8 cellular contexts compared by ENCODE assay signal in genomic region chr13:26186995-26187394, GRCh38. TPM values are rescaled to one million over a fixed set of nuclear protein-coding genes. Genes with fewer than 3 reads are reported as not detected.
A peak's percentile ranks its signal among the peaks of the same experiment; 100 is the strongest.
DNase-seq lines count a peak whose midpoint lies in the region; ATAC-seq lines count a peak whose summit lies in the region.

No MANE protein-coding gene starts in this region.

- H3K4me3 Mint-ChIP-seq in activated T-helper 1 cell treated with anti-CD3 and anti-CD28 coated beads, Interleukin-12 subunit alpha, Interleukin-12 subunit beta, Interleukin-2, Interleukin-4 antibody, amounts not matched to agents 30 ng/mL and 10 ng/mL and 1 ng/mL, durations not matched to agents 14 hours and 24 hours and 36 hours, result peak overlapping the region; percentile 86
- H3K4me3 Mint-ChIP-seq in stimulated activated naive CD8-positive, alpha-beta T cell treated with anti-CD3 and anti-CD28 coated beads, Interleukin-15, amount 100 ng/mL, for 72 hours, result peak overlapping the region; percentile 89 to 90

- intact Hi-C loops in activated T-helper 1 cell treated with anti-CD3 and anti-CD28 coated beads, Interleukin-12 subunit alpha, Interleukin-12 subunit beta, Interleukin-2, Interleukin-4 antibody, amounts not matched to agents 30 ng/mL and 10 ng/mL and 1 ng/mL, durations not matched to agents 14 hours and 24 hours and 36 hours (cut with micrococcal nuclease), result loop anchor here (1.0 to 10.0 kb wide), 8 partner anchors 34 to 1434 kb away; partner anchors contain the start of genes CDK8, LNX2, NUP58 and POLR1D

- H3K27me3 Mint-ChIP-seq in activated T-helper 1 cell treated with anti-CD3 and anti-CD28 coated beads, Interleukin-12 subunit alpha, Interleukin-12 subunit beta, Interleukin-2, Interleukin-4 antibody, amounts not matched to agents 30 ng/mL and 10 ng/mL and 1 ng/mL, durations not matched to agents 14 hours and 24 hours and 36 hours (ENCODE audit: insufficient read depth), result no peaks in the 10 kb centered on the region
- no peaks in the 10 kb centered on the region for H3K27me3 Mint-ChIP-seq in stimulated activated naive CD8-positive, alpha-beta T cell treated with anti-CD3 and anti-CD28 coated beads, Interleukin-15, amount 100 ng/mL, for 72 hours

- H3K27ac Mint-ChIP-seq in activated T-helper 1 cell treated with anti-CD3 and anti-CD28 coated beads, Interleukin-12 subunit alpha, Interleukin-12 subunit beta, Interleukin-2, Interleukin-4 antibody, amounts not matched to agents 30 ng/mL and 10 ng/mL and 1 ng/mL, durations not matched to agents 14 hours and 24 hours and 36 hours, result peak overlapping the region; percentile 97
- peak overlapping the region; percentile 88 to 98 for H3K27ac Mint-ChIP-seq in stimulated activated naive CD8-positive, alpha-beta T cell treated with anti-CD3 and anti-CD28 coated beads, Interleukin-15, amount 100 ng/mL, for 72 hours

- H3K4me1 ChIP-seq in HUES48 (ENCODE audit: control insufficient read depth, insufficient read depth, low read length) (no peaks in the 10 kb centered on the region), iPS-20b (ENCODE audit: insufficient read depth, low read length) (no peaks in the 10 kb centered on the region)

- H3K4me1 Mint-ChIP-seq in activated T-helper 1 cell treated with anti-CD3 and anti-CD28 coated beads, Interleukin-12 subunit alpha, Interleukin-12 subunit beta, Interleukin-2, Interleukin-4 antibody, amounts not matched to agents 30 ng/mL and 10 ng/mL and 1 ng/mL, durations not matched to agents 14 hours and 24 hours and 36 hours (ENCODE audit: low read depth), result peaks cover 25% of the 10 kb centered on the region
- H3K4me1 Mint-ChIP-seq in stimulated activated naive CD8-positive, alpha-beta T cell treated with anti-CD3 and anti-CD28 coated beads, Interleukin-15, amount 100 ng/mL, for 72 hours, result peaks cover 24% of the 10 kb centered on the region

- H3K27me3 ChIP-seq in HUES48 (ENCODE audit: control insufficient read depth, insufficient read depth, low read length) (peaks cover 4% of the 10 kb centered on the region; the same call in 1 of the 2 replicates), iPS-20b (ENCODE audit: insufficient read depth, low read length) (peaks cover 8% of the 10 kb centered on the region)

- H3K27ac ChIP-seq in HUES48 (ENCODE audit: low read depth, low read length), result no peak overlapping the region
- H3K27ac ChIP-seq in iPS-20b (ENCODE audit: low read length), result no peak overlapping the region

- peak overlapping the region; percentile 43; the same call in 1 of the 2 replicates for H3K4me3 ChIP-seq in HUES48 (ENCODE audit: low read depth, low read length)
- peak overlapping the region; percentile 78; the same call in 1 of the 2 replicates for H3K4me3 ChIP-seq in iPS-20b (ENCODE audit: low read length)

- H3K36me3 Mint-ChIP-seq in activated T-helper 1 cell treated with anti-CD3 and anti-CD28 coated beads, Interleukin-12 subunit alpha, Interleukin-12 subunit beta, Interleukin-2, Interleukin-4 antibody, amounts not matched to agents 30 ng/mL and 10 ng/mL and 1 ng/mL, durations not matched to agents 14 hours and 24 hours and 36 hours (ENCODE audit: low read depth), result no peaks in the 10 kb centered on the region

- H3K36me3 ChIP-seq in HUES48 (ENCODE audit: control insufficient read depth, insufficient read depth, low read length), result no peaks in the 10 kb centered on the region
- no peaks in the 10 kb centered on the region for H3K36me3 ChIP-seq in iPS-20b (ENCODE audit: insufficient read depth, low read depth, low read length)

- no peaks in the 10 kb centered on the region for H3K9me3 ChIP-seq in HUES48 (ENCODE audit: control insufficient read depth, insufficient read depth, low read length)
- no peaks in the 10 kb centered on the region for H3K9me3 ChIP-seq in iPS-20b (ENCODE audit: insufficient read depth, low read depth, low read length)

- no peak overlapping the region for H3K9ac ChIP-seq in HUES48 (ENCODE audit: low read depth, low read length)
- peak overlapping the region; percentile 8; the same call in 1 of the 2 replicates for H3K9ac ChIP-seq in iPS-20b (ENCODE audit: low read depth, low read length)

- peak; percentile 20 for ATAC-seq in stimulated activated naive CD8-positive, alpha-beta T cell treated with anti-CD3 and anti-CD28 coated beads, Interleukin-15, amount 100 ng/mL, for 72 hours
- ATAC-seq in GM21576 (IDR thresholded peaks at IDR 0.05; ENCODE audit: unreplicated experiment) (no peak), HG03342 (IDR thresholded peaks at IDR 0.05; ENCODE audit: unreplicated experiment) (no peak), GM19023 (IDR thresholded peaks at IDR 0.05; ENCODE audit: unreplicated experiment) (no peak)

- DNase-seq in activated T-helper 1 cell treated with anti-CD3 and anti-CD28 coated beads, Interleukin-12 subunit alpha, Interleukin-12 subunit beta, Interleukin-2, Interleukin-4 antibody, amounts not matched to agents 30 ng/mL and 10 ng/mL and 1 ng/mL, durations not matched to agents 14 hours and 24 hours and 36 hours (ENCODE audit: low spot score), result no peak
- DNase-seq in stimulated activated naive CD8-positive, alpha-beta T cell treated with anti-CD3 and anti-CD28 coated beads, Interleukin-15, amount 100 ng/mL, for 72 hours, result peak in 1 of 2 donors; percentile 44
- no peak for DNase-seq in stimulated activated CD4-positive, alpha-beta T cell treated with anti-CD3 and anti-CD28 coated beads, Interleukin-2, amount 100 ng/mL, for 48 hours

- no peaks in the 10 kb centered on the region for H3K9me3 Mint-ChIP-seq in activated T-helper 1 cell treated with anti-CD3 and anti-CD28 coated beads, Interleukin-12 subunit alpha, Interleukin-12 subunit beta, Interleukin-2, Interleukin-4 antibody, amounts not matched to agents 30 ng/mL and 10 ng/mL and 1 ng/mL, durations not matched to agents 14 hours and 24 hours and 36 hours
- H3K9me3 Mint-ChIP-seq in stimulated activated naive CD8-positive, alpha-beta T cell treated with anti-CD3 and anti-CD28 coated beads, Interleukin-15, amount 100 ng/mL, for 72 hours, result no peaks in the 10 kb centered on the region

RNA-seq across cellular contexts. Expression of gene RNF6, which starts 35.1 kb away (rescaled TPM):
- 53.2 and 54.9 TPM in 2 replicates for total RNA-seq in activated T-helper 1 cell treated with anti-CD3 and anti-CD28 coated beads, Interleukin-12 subunit alpha, Interleukin-12 subunit beta, Interleukin-2, Interleukin-4 antibody, amounts not matched to agents 30 ng/mL and 10 ng/mL and 1 ng/mL, durations not matched to agents 14 hours and 24 hours and 36 hours
